8 cellular contexts compared by ENCODE assay signal in the genomic region with DNA sequence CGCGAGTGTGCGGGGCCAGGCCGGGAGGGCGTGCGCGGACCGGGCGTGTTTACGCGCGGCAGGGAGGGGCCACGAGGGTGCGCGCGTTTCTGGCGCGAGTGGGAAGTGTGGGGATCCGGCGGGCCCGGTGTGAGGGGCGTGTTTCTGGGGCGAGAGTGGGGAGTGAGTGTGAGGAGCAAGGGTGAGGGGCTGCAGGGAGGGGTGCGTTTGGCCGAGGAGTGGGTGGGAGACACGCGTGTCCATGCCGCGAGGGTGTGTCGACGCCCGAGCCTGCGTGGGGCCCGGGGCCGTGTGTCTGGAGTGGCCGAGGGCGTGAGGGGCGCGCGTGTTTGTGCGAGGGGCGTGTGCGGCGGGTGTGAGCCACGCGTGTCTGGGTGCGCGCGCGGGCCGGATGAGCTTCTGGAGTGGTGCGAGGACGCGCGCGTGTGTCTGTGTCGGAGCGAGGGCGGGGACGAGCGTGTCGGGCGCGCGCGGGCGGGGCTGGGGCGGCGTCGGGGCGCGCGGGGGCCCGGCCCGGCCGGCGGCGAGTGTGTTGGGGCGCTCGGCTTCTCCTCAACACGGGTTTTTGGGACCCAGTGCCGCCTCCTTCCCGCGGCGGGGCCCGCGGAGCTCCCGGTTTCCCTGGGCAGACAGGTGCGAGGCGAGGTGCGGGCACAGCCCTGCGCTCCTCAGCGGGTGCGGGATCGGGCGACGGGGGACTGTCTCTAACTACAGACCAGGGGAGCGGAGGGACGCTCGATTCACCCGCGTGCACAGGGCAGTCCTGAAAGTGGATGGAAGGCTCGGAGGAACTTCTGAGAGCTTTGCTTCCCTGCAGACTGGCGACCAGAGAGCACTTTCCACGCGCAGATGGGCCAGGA.
DNase-seq lines count a peak whose midpoint lies in the region; ATAC-seq and TF ChIP-seq lines count a peak whose summit lies in the region.

No MANE protein-coding gene starts in this region.

- peak overlapping the region; percentile 60 for H3K27ac Mint-ChIP-seq in stimulated activated effector memory CD8-positive, alpha-beta T cell treated with anti-CD3 and anti-CD28 coated beads, Interleukin-12 subunit alpha, Interleukin-12 subunit beta, amount 100 ng/mL, for 72 hours

- POLR2A ChIA-PET in A673 (lab: Charles Lee; ENCODE audit: low non-redundant PET) (no interaction called here), RWPE1 (lab: Yijun Ruan, JAX; ENCODE audit: low non-redundant PET) (no interaction called here)

- ATAC-seq in body of pancreas (no peak), GM21360 (IDR thresholded peaks at IDR 0.05; ENCODE audit: unreplicated experiment) (no peak), HG02763 (IDR thresholded peaks at IDR 0.05; ENCODE audit: unreplicated experiment) (no peak), GM21515 (IDR thresholded peaks at IDR 0.05; ENCODE audit: unreplicated experiment) (no peak)
- no peak for ATAC-seq in stimulated activated effector memory CD8-positive, alpha-beta T cell treated with anti-CD3 and anti-CD28 coated beads, Interleukin-12 subunit alpha, Interleukin-12 subunit beta, amount 100 ng/mL, for 72 hours

- no peak for TF ChIP-seq CTCF in A673 (conservative IDR thresholded peaks at IDR 0.05; ENCODE audit: low read depth, low read length)
- TF ChIP-seq CTCF in RWPE1 (conservative IDR thresholded peaks at IDR 0.05; ENCODE audit: low read depth), result no peak
- no peak for TF ChIP-seq CTCF in body of pancreas (IDR thresholded peaks at IDR 0.05)

- H3K9me3 ChIP-seq in A673 (ENCODE audit: low read depth, low read length, poor library complexity, severe bottlenecking) (no peaks in the 10 kb centered on the region), body of pancreas (no peaks in the 10 kb centered on the region)

- H3K4me3 ChIP-seq in A673 (ENCODE audit: low read depth, low read length, poor library complexity, severe bottlenecking) (peak overlapping the region; percentile 26), body of pancreas (peak overlapping the region in 1 of 2 donors; percentile 17)

- no peaks in the 10 kb centered on the region for H3K9me3 Mint-ChIP-seq in stimulated activated effector memory CD8-positive, alpha-beta T cell treated with anti-CD3 and anti-CD28 coated beads, Interleukin-12 subunit alpha, Interleukin-12 subunit beta, amount 100 ng/mL, for 72 hours

- H3K27ac ChIP-seq in A673 (ENCODE audit: low read depth, low read length, poor library complexity, severe bottlenecking), result no peak overlapping the region
- H3K27ac ChIP-seq in RWPE1, result peak overlapping the region; percentile 39; the same call in 1 of the 2 replicates
- H3K27ac ChIP-seq in body of pancreas, result peak overlapping the region in 2 of 4 donors; percentile 17 to 47

- H3K36me3 Mint-ChIP-seq in stimulated activated effector memory CD8-positive, alpha-beta T cell treated with anti-CD3 and anti-CD28 coated beads, Interleukin-12 subunit alpha, Interleukin-12 subunit beta, amount 100 ng/mL, for 72 hours, result no peaks in the 10 kb centered on the region

- peak overlapping the region; percentile 69 for H3K4me3 Mint-ChIP-seq in stimulated activated effector memory CD8-positive, alpha-beta T cell treated with anti-CD3 and anti-CD28 coated beads, Interleukin-12 subunit alpha, Interleukin-12 subunit beta, amount 100 ng/mL, for 72 hours

- 4% methylated on average over 34 to 67 of the region's 106 CpGs for WGBS in body of pancreas, 2 donors

- no peak for DNase-seq in A673 (ENCODE audit: low spot score)
- DNase-seq in RWPE1 (ENCODE audit: low spot score), result peak; percentile 13
- peak in 3 of 4 donors; percentile 32 to 46 (median 35) for DNase-seq in body of pancreas
- peak; percentile 41 for DNase-seq in iPS-NIHi7 (ENCODE audit: extremely low spot score)
- no peak for DNase-seq in stimulated activated effector memory CD8-positive, alpha-beta T cell treated with anti-CD3 and anti-CD28 coated beads, Interleukin-12 subunit alpha, Interleukin-12 subunit beta, amount 100 ng/mL, for 72 hours (ENCODE audit: low spot score in 2 of 2)

- H3K27me3 ChIP-seq in A673 (replicated peaks; ENCODE audit: insufficient read depth, low read depth, low read length, poor library complexity), result peaks cover 84% of the 10 kb centered on the region
- no peaks in the 10 kb centered on the region for H3K27me3 ChIP-seq in body of pancreas

- H3K36me3 ChIP-seq in A673 (ENCODE audit: insufficient read depth, low read length, poor library complexity, severe bottlenecking) (no peaks in the 10 kb centered on the region), body of pancreas (replicated peaks in 1 of 2; ENCODE audit: insufficient read depth in 1 of 2, low read depth in 2 of 2) (no peaks in the 10 kb centered on the region)

- no peak for TF ChIP-seq POLR2A in body of pancreas (IDR thresholded peaks at IDR 0.05)

- CTCF ChIA-PET in A673 (lab: Charles Lee) (interaction anchor here (0.6 kb wide), 1 partner anchor 705 kb away, joined by 8 read pairs; no protein-coding TSS in a partner anchor), RWPE1 (lab: Yijun Ruan, JAX) (interaction anchor here (0.6 to 1.5 kb wide), 2 partner anchors 38 to 411 kb away, joined by 7 to 8 read pairs; no protein-coding TSS in a partner anchor)

- BruUV-seq in A673 (replicated peaks; lab: Mats Ljungman, UMichigan), result no TSS peak

- intact Hi-C loops in A673 (cut with micrococcal nuclease; ENCODE audit: unreplicated experiment) (no loop called here), body of pancreas (cut with DNase I) (no loop called here)

- H3K4me1 ChIP-seq in A673 (ENCODE audit: insufficient read depth, low read length, poor library complexity, severe bottlenecking) (no peaks in the 10 kb centered on the region), body of pancreas (peaks cover 14% of the 10 kb centered on the region)

- peaks cover 8% of the 10 kb centered on the region for H3K4me1 Mint-ChIP-seq in stimulated activated effector memory CD8-positive, alpha-beta T cell treated with anti-CD3 and anti-CD28 coated beads, Interleukin-12 subunit alpha, Interleukin-12 subunit beta, amount 100 ng/mL, for 72 hours

Comparison
In these comparisons a context has a peak if more than half of its experiments do, and no peak if none do; other contexts are left out.
1. DNase-seq: peak in RWPE1 (single experiment), body of pancreas (3 of 4) and iPS-NIHi7 (single experiment); none in A673 (single experiment) and stimulated activated effector memory CD8-positive, alpha-beta T cell treated with anti-CD3 and anti-CD28 coated beads, Interleukin-12 subunit alpha, Interleukin-12 subunit beta, amount 100 ng/mL, for 72 hours (0 of 2).